In genomic region chr17:63222655-63223054, GRCh38 we compare ENCODE assay signal across 14 cellular contexts.
DNase-seq lines count a peak whose midpoint lies in the region; ATAC-seq and TF ChIP-seq lines count a peak whose summit lies in the region.
"Had no signal": no experiment of that assay in that cellular context is flagged by ENCODE, and none has a peak within 500 bp of the region (broad histone marks: within the 10 kb centered on the region; RNA-seq: fewer than 3 reads in every experiment).

No MANE protein-coding gene starts in this region.

- TF ChIP-seq CTCF in fibroblast of the aortic adventitia (IDR thresholded peaks at IDR 0.05; ENCODE audit: insufficient read depth, low read length) (no peak), WERI-Rb-1 (IDR thresholded peaks at IDR 0.05; ENCODE audit: low read depth, low read length) (no peak), dorsolateral prefrontal cortex (IDR thresholded peaks at IDR 0.05 in 54 of 56, conservative IDR thresholded peaks at IDR 0.05 in 2 of 56; ENCODE audit: low read depth in 1 of 56, partially characterized antibody in 56 of 56) (no peak)

- ATAC-seq in HG03159 (IDR thresholded peaks at IDR 0.05; ENCODE audit: unreplicated experiment): no peak
- ATAC-seq: activated CD8-positive, alpha-beta memory T cell treated with anti-CD3 and anti-CD28 coated beads, Interleukin-2, amount 10 ng/mL, durations not matched to agents 7 days and 5 days; body of pancreas; pancreas; T-helper 17 cell had no signal

- no peaks in the 10 kb centered on the region for H3K9me3 ChIP-seq in WERI-Rb-1 (ENCODE audit: severe bottlenecking)
- H3K9me3 ChIP-seq: body of pancreas, pancreas had no signal

- intact Hi-C loops in dorsolateral prefrontal cortex (cut with DNase I): no loop called here

- WGBS in urinary bladder: 96% methylated on average over 1 of the region's 1 CpG

- DNase-seq in stimulated activated CD4-positive, alpha-beta T cell treated with anti-CD3 and anti-CD28 coated beads, Interleukin-12 subunit alpha, Interleukin-12 subunit beta, amount 100 ng/mL, for 4 hours: peak; percentile 6
- DNase-seq in stimulated activated CD4-positive, alpha-beta T cell treated with anti-CD3 and anti-CD28 coated beads, Interleukin-4, amount 100 ng/mL, for 4 hours: no peak
- peak; percentile 44 for DNase-seq in SK-MEL-5 (ENCODE audit: low read depth, low spot score)
- DNase-seq in fibroblast of the aortic adventitia (ENCODE audit: low read depth): peak; percentile 28
- DNase-seq in WERI-Rb-1: no peak
- no peak for DNase-seq in dorsolateral prefrontal cortex
- DNase-seq: activated CD8-positive, alpha-beta memory T cell treated with anti-CD3 and anti-CD28 coated beads, Interleukin-2, amount 10 ng/mL, durations not matched to agents 7 days and 5 days; C1 segment of cervical spinal cord; NCI-H2171 treated with DMSO at 0.1 percent for 48 hours; pancreas; T-helper 17 cell had no signal

- H3K27me3 ChIP-seq in WERI-Rb-1 (ENCODE audit: insufficient read depth, low read depth, severe bottlenecking): no peaks in the 10 kb centered on the region
- no peaks in the 10 kb centered on the region for H3K27me3 ChIP-seq in dorsolateral prefrontal cortex
- H3K27me3 ChIP-seq: body of pancreas, pancreas had no signal

- in situ Hi-C loops in SK-MEL-5 (cut with HindIII; ENCODE audit: low pct_unique_long_range_greater_than_20kb, low sequenced_read_pairs): no loop called here

- H3K36me3 ChIP-seq in urinary bladder (ENCODE audit: insufficient read depth): no peaks in the 10 kb centered on the region
- no peaks in the 10 kb centered on the region for H3K36me3 ChIP-seq in WERI-Rb-1
- H3K36me3 ChIP-seq: pancreas had no signal

- H3K4me1 ChIP-seq in urinary bladder (ENCODE audit: insufficient read depth): no peaks in the 10 kb centered on the region
- H3K4me1 ChIP-seq: body of pancreas, pancreas had no signal

- no peak overlapping the region for H3K4me3 ChIP-seq in fibroblast of the aortic adventitia (ENCODE audit: low read depth, low read length)
- H3K4me3 ChIP-seq in urinary bladder (ENCODE audit: low read depth, low read length): no peak overlapping the region
- H3K4me3 ChIP-seq in WERI-Rb-1 (ENCODE audit: low read depth, low read length): no peak overlapping the region
- H3K4me3 ChIP-seq in dorsolateral prefrontal cortex: no peak overlapping the region
- H3K4me3 ChIP-seq: body of pancreas, pancreas had no signal

- H3K27ac ChIP-seq in urinary bladder (ENCODE audit: low read depth) (peak overlapping the region; percentile 2), WERI-Rb-1 (no peak overlapping the region), dorsolateral prefrontal cortex (no peak overlapping the region)
- H3K27ac ChIP-seq: body of pancreas, pancreas had no signal

Comparison
In these comparisons a context has a peak if more than half of its experiments do, and no peak if none do; other contexts are left out.
1. DNase-seq: peak in stimulated activated CD4-positive, alpha-beta T cell treated with anti-CD3 and anti-CD28 coated beads, Interleukin-12 subunit alpha, Interleukin-12 subunit beta, amount 100 ng/mL, for 4 hours (single experiment), SK-MEL-5 (single experiment) and fibroblast of the aortic adventitia (single experiment); none in stimulated activated CD4-positive, alpha-beta T cell treated with anti-CD3 and anti-CD28 coated beads, Interleukin-4, amount 100 ng/mL, for 4 hours (0 of 2), WERI-Rb-1 (single experiment) and dorsolateral prefrontal cortex (0 of 10).